Comparison of ENCODE assay signal across 8 cellular contexts in the genomic region with DNA sequence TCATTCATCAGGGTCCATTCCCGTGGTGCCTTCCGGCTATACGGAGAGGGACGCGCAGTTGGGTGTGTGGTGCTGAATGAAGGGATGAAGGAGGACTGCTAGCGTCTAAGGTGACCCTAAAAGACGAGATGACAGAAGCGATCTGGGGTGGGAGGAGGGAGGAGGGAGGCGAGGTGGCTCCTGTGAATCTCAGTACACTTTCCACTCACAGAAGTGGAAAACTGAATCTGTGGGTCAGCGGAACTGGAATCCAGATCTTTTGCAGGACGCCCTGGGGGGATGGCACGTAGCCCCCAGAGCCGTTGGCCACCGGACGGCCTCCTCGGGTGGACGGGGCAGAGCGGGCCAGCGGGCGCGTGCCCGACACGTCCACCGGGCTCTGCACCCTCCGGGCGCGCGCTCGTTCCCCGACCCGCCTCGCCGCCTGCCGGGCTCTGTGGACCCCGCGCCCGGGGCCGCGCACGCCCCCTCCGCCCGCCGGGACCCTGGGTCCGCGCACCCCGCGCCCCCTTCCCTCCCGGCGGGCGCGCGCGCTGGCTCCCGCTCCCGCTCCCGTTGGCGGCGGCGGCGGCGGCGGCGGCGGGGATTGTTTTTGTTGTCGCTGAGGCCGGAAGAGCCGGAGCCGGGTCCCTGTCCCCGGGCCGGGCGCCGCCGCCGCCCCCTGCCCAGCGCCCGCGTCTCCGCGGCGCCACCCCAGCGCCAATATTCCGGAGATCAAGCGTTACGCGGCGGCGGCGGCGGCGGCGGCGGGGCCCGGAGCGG. TPM values are rescaled to one million over a fixed set of nuclear protein-coding genes. Genes with fewer than 3 reads are reported as not detected.
DNase-seq lines count a peak whose midpoint lies in the region; ATAC-seq and TF ChIP-seq lines count a peak whose summit lies in the region.

TSS of gene AGO4 (plus strand) at position 403 of the 762 bp plus-strand sequence. CDS start 401 bp downstream, outside the sequence.

- peak within 1 kb of the TSS; percentile 78 to 79 for H3K4me3 ChIP-seq in cardiac fibroblast (replicated peaks in 1 of 2; ENCODE audit: low read depth in 2 of 2, low read length in 2 of 2)
- H3K4me3 ChIP-seq in iPS-18a (ENCODE audit: low read length), result peak within 1 kb of the TSS; percentile 91

- no peak for TF ChIP-seq RAD21 in Ishikawa (IDR thresholded peaks at IDR 0.05; ENCODE audit: low read depth)

- DNase-seq in GM10266 (ENCODE audit: extremely low spot score) (peak; percentile 79), T-helper 9 cell (peak; percentile 33), cardiac fibroblast (ENCODE audit: low read depth in 2 of 2) (peak; percentile 55 to 62), renal cortical epithelial cell (ENCODE audit: low read depth) (no peak), MV-4-11 (lab: John Stamatoyannopoulos, UW) (no peak)

- no peak within 1 kb of the TSS for H3K27ac ChIP-seq in iPS-18a (ENCODE audit: low read length)

- no peak for TF ChIP-seq EP300 in Ishikawa (IDR thresholded peaks at IDR 0.05; ENCODE audit: borderline replicate concordance)

- peak within 1 kb of the TSS; percentile 54 for H3K9ac ChIP-seq in iPS-18a (ENCODE audit: low read length)

- ATAC-seq in GM21447 (IDR thresholded peaks at IDR 0.05; ENCODE audit: unreplicated experiment), result no peak

- peaks cover 7% of the 10 kb centered on the region for H3K4me1 ChIP-seq in iPS-18a (ENCODE audit: control insufficient read depth, low read depth, low read length)

- peaks cover 9% of the 10 kb centered on the region for H3K27me3 ChIP-seq in iPS-18a (ENCODE audit: control insufficient read depth, insufficient read depth, low read length)

- TF ChIP-seq CTCF in GM10266 (IDR thresholded peaks at IDR 0.05; ENCODE audit: control insufficient read depth, insufficient read depth, low read depth, missing control alignments), result no peak
- no peak for TF ChIP-seq CTCF in cardiac fibroblast (IDR thresholded peaks at IDR 0.05; ENCODE audit: low read depth, low read length)

- no peaks in the 10 kb centered on the region for H3K9me3 ChIP-seq in iPS-18a (ENCODE audit: control insufficient read depth, low read depth, low read length)

- H3K36me3 ChIP-seq in iPS-18a (ENCODE audit: control insufficient read depth, low read depth, low read length), result no peaks in the 10 kb centered on the region

TF ChIP-seq in Ishikawa, 13 proteins besides CTCF, POLR2A, EP300 and RAD21:
- TF ChIP-seq TEAD4 (IDR thresholded peaks at IDR 0.05), result no peak
- TF ChIP-seq ZBTB7A (IDR thresholded peaks at IDR 0.05; ENCODE audit: low read depth), result peak; percentile 15; the same call in 1 of the 2 replicates

RNA-seq across cellular contexts. Expression of gene AGO4, which starts in this region (rescaled TPM):
- total RNA-seq in renal cortical epithelial cell, result 12.5 and 19.9 TPM in 2 replicates

Comparison
In these comparisons a context has a peak if more than half of its experiments do, and no peak if none do; other contexts are left out.
1. DNase-seq: peak in GM10266 (single experiment), T-helper 9 cell (single experiment) and cardiac fibroblast (2 of 2); none in renal cortical epithelial cell (single experiment) and MV-4-11 (single experiment).